Comparison of ENCODE assay signal across 8 cellular contexts in genomic region chr2:26344581-26345283, GRCh38. TPM values are rescaled to one million over a fixed set of nuclear protein-coding genes. Genes with fewer than 3 reads are reported as not detected.
DNase-seq lines count a peak whose midpoint lies in the region; ATAC-seq and TF ChIP-seq lines count a peak whose summit lies in the region.

No MANE protein-coding gene starts in this region.

- H3K9me3 ChIP-seq in cardiac muscle cell (ENCODE audit: low read depth) = no peaks in the 10 kb centered on the region

- H3K27me3 ChIP-seq in cardiac muscle cell = no peaks in the 10 kb centered on the region

- H3K4me3 ChIP-seq in cardiac muscle cell (peak overlapping the region; percentile 42), skeletal muscle cell (ENCODE audit: low read depth, low read length) (peak overlapping the region; percentile 89)

- TF ChIP-seq CTCF in cardiac muscle cell (IDR thresholded peaks at IDR 0.05; ENCODE audit: low read depth, low read length) = no peak

- H3K36me3 ChIP-seq in cardiac muscle cell = no peaks in the 10 kb centered on the region

- peaks cover 16% of the 10 kb centered on the region for H3K4me1 ChIP-seq in cardiac muscle cell (ENCODE audit: low read depth)

- intact Hi-C loops in left ventricle myocardium superior (cut with micrococcal nuclease) = no loop called here

- DNase-seq in cardiac muscle cell (ENCODE audit: low read depth in 1 of 2, low spot score in 1 of 2) = peak in 1 of 2 donors; percentile 55
- DNase-seq in left ventricle myocardium superior = no peak
- peak; percentile 18 for DNase-seq in activated T-cell treated with anti-CD3 and anti-CD28 coated beads for 24 hours (ENCODE audit: low read depth)
- DNase-seq in globus pallidus (ENCODE audit: low spot score) = peak; percentile 2
- no peak for DNase-seq in skeletal muscle cell (ENCODE audit: low read depth)
- DNase-seq in activated gamma-delta T cell treated with Interleukin-2 at 50 U/mL for 16 hours = no peak

- peak overlapping the region; percentile 94 for H3K27ac ChIP-seq in cardiac muscle cell

- ATAC-seq in left ventricle myocardium superior (no peak), GM21515 (IDR thresholded peaks at IDR 0.05; ENCODE audit: unreplicated experiment) (no peak), GM21390 (IDR thresholded peaks at IDR 0.05; ENCODE audit: unreplicated experiment) (no peak)

RNA-seq across cellular contexts. Expression of gene SELENOI, which starts 1.2 kb away (rescaled TPM):
- total RNA-seq in cardiac muscle cell (9.3 and 13.7 TPM in 2 replicates), left ventricle myocardium superior (14.5 TPM)
- polyA plus RNA-seq in cardiac muscle cell = 8.1 and 10.4 TPM in 2 replicates

RNA-seq across cellular contexts. Expression of gene ADGRF3, which starts 1.9 kb away (rescaled TPM):
- total RNA-seq in cardiac muscle cell (0.11 and 0.12 TPM in 2 replicates), left ventricle myocardium superior (not detected)
- polyA plus RNA-seq in cardiac muscle cell = 0.33 and 0.56 TPM in 2 replicates

RNA-seq across cellular contexts. Expression of gene DRC1, which starts 57.0 kb away (rescaled TPM):
- total RNA-seq in cardiac muscle cell (not detected in 2 replicates), left ventricle myocardium superior (not detected)
- polyA plus RNA-seq in cardiac muscle cell = not detected in 2 replicates

Comparison
In these comparisons a context has a peak if more than half of its experiments do, and no peak if none do; other contexts are left out.
1. DNase-seq: peak in activated T-cell treated with anti-CD3 and anti-CD28 coated beads for 24 hours (single experiment) and globus pallidus (single experiment); none in left ventricle myocardium superior (single experiment), skeletal muscle cell (single experiment) and activated gamma-delta T cell treated with Interleukin-2 at 50 U/mL for 16 hours (single experiment).